In the genomic region with DNA sequence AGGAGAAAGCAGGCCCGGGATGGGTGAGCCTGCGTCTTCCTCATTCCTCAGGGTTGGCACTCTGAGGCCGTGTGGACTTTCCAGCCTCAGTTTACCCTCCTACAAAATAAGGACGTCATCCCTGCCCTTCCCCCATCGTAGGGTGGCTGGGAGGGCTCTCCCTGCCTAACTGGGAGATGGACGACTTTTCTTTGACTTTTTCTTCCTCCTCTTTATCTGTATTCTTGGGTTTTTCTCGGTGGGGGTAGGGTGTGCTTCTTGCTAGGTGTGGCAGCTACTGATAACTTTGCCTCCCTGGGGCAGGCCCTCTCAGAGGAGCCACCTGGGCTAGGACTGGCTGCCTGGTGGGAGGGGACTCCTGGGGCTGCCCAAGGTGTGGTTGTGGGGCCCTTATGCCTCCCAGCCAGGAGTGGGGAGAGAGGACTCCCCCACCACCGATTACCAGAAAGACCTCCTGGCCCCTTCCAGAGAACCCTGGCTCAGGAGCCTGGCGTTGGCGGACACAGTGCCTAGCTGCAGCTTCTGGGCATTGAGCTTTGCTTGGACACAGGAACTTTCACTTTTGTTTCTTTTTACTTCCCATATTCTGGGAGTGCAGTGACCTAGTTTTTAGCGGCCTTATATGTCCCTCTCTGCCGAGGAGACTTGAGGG, we compare ENCODE assay signal across 10 cellular contexts. TPM values are rescaled to one million over a fixed set of nuclear protein-coding genes. Genes with fewer than 3 reads are reported as not detected.
DNase-seq lines count a peak whose midpoint lies in the region; ATAC-seq and TF ChIP-seq lines count a peak whose summit lies in the region.
"Had no signal": no experiment of that assay in that cellular context is flagged by ENCODE, and none has a peak within 500 bp of the region (broad histone marks: within the 10 kb centered on the region; RNA-seq: fewer than 3 reads in every experiment).

No MANE protein-coding gene starts in this region.

- peak overlapping the region; percentile 90 for H3K4me3 Mint-ChIP-seq in CD4-positive, alpha-beta T cell

- peaks cover 35% of the 10 kb centered on the region for H3K36me3 Mint-ChIP-seq in CD4-positive, alpha-beta T cell (ENCODE audit: low read depth)

- peaks cover 7% of the 10 kb centered on the region for H3K9me3 ChIP-seq in CD4-positive, alpha-beta T cell (ENCODE audit: control insufficient read depth, low read length)
- no peaks in the 10 kb centered on the region for H3K9me3 ChIP-seq in neutrophil

- TF ChIP-seq CTCF in CD4-positive, alpha-beta T cell (IDR thresholded peaks at IDR 0.05): no peak
- TF ChIP-seq CTCF in neutrophil (IDR thresholded peaks at IDR 0.05): peak; percentile 35

- DNase-seq in CD4-positive, alpha-beta T cell: no peak
- DNase-seq in OCI-M1 (lab: John Stamatoyannopoulos, UW): peak; percentile 91
- DNase-seq in erythroblast (lab: John Stamatoyannopoulos, UW): peak; percentile 61 to 82
- DNase-seq in NCI-H526 treated with DMSO at 0.1 percent for 48 hours (lab: John Stamatoyannopoulos, UW): no peak
- no peak for DNase-seq in activated effector memory CD4-positive, alpha-beta T cell treated with Interleukin-2 at 50 U/mL for 16 hours
- no peak for DNase-seq in NCI-H2107 treated with DMSO at 0.1 percent for 48 hours (lab: John Stamatoyannopoulos, UW; ENCODE audit: unreplicated experiment)
- DNase-seq: H7, NCI-H1417 had no signal

- no peaks in the 10 kb centered on the region for H3K27me3 Mint-ChIP-seq in CD4-positive, alpha-beta T cell

- H3K27me3 ChIP-seq in CD4-positive, alpha-beta T cell (ENCODE audit: control insufficient read depth, insufficient read depth, low read length): no peaks in the 10 kb centered on the region
- H3K27me3 ChIP-seq in neutrophil: no peaks in the 10 kb centered on the region

- no peak for ATAC-seq in CD4-positive, alpha-beta T cell (ENCODE audit: poor library complexity)
- ATAC-seq in HG03135 (IDR thresholded peaks at IDR 0.05; ENCODE audit: unreplicated experiment): no peak

- H3K36me3 ChIP-seq in neutrophil: peaks cover 26% of the 10 kb centered on the region

- intact Hi-C loops in CD4-positive, alpha-beta T cell (cut with DNase I, micrococcal nuclease): no loop called here

- CTCF ChIA-PET in CD4-positive, alpha-beta T cell (lab: Charles Lee): interaction anchor here (1.5 to 6.4 kb wide), 3 partner anchors 23 to 48 kb away, joined by 3 to 33 read pairs (median 9); partner anchors contain the start of gene CLTA

- peaks cover 100% of the 10 kb centered on the region in 2 experiments for H3K4me1 ChIP-seq in neutrophil (ENCODE audit: control insufficient read depth in 1 of 2, insufficient read depth in 1 of 2, low read depth in 1 of 2, low read length in 1 of 2)

- H3K27ac ChIP-seq in CD4-positive, alpha-beta T cell (ENCODE audit: low read depth, low read length): peak overlapping the region; percentile 53
- H3K27ac ChIP-seq in neutrophil: peak overlapping the region; percentile 100

- peak overlapping the region; percentile 85 to 99 for H3K4me3 ChIP-seq in neutrophil (ENCODE audit: low read depth in 1 of 2, low read length in 1 of 2)

- peaks cover 10% of the 10 kb centered on the region for H3K9me3 Mint-ChIP-seq in CD4-positive, alpha-beta T cell

- H3K27ac Mint-ChIP-seq in CD4-positive, alpha-beta T cell: peak overlapping the region; percentile 98

- POLR2A ChIA-PET in CD4-positive, alpha-beta T cell (lab: Charles Lee): interaction anchor here (1.3 to 2.3 kb wide), 3 partner anchors 9 to 48 kb away, joined by 4 to 11 read pairs (median 8); partner anchors contain the start of gene CLTA

- H3K4me1 Mint-ChIP-seq in CD4-positive, alpha-beta T cell (ENCODE audit: low read depth): peaks cover 98% of the 10 kb centered on the region

- peak; percentile 44 for TF ChIP-seq POLR2A in erythroblast (IDR thresholded peaks at IDR 0.05; ENCODE audit: low read length)

RNA-seq across cellular contexts. Expression of gene GLIPR2, which starts 6.1 kb away (rescaled TPM):
- total RNA-seq in CD4-positive, alpha-beta T cell: 10 to 100 TPM; 13.6 to 13.7 TPM

RNA-seq across cellular contexts. Expression of gene CCIN, which starts 26.6 kb away (rescaled TPM):
- total RNA-seq in CD4-positive, alpha-beta T cell: under 1 TPM; 0.22 to 0.36 TPM

RNA-seq across cellular contexts. Expression of gene CLTA, which starts 48.1 kb away (rescaled TPM):
- 10 to 100 TPM; 32.0 to 32.8 TPM for total RNA-seq in CD4-positive, alpha-beta T cell

Comparison
In these comparisons a context has a peak if more than half of its experiments do, and no peak if none do; other contexts are left out.
1. DNase-seq: peak in OCI-M1 (single experiment) and erythroblast (2 of 2); none in CD4-positive, alpha-beta T cell (0 of 10), NCI-H526 treated with DMSO at 0.1 percent for 48 hours (single experiment), activated effector memory CD4-positive, alpha-beta T cell treated with Interleukin-2 at 50 U/mL for 16 hours (single experiment) and NCI-H2107 treated with DMSO at 0.1 percent for 48 hours (single experiment).